In genomic region chr1:59215766-59216291, GRCh38 we compare ENCODE assay signal across 29 cellular contexts.
DNase-seq lines count a peak whose midpoint lies in the region; ATAC-seq and TF ChIP-seq lines count a peak whose summit lies in the region.
"Had no signal": no experiment of that assay in that cellular context is flagged by ENCODE, and none has a peak within 500 bp of the region (broad histone marks: within the 10 kb centered on the region; RNA-seq: fewer than 3 reads in every experiment).

No MANE protein-coding gene starts in this region.

- CTCF ChIA-PET in PC-3 (lab: Charles Lee) = no interaction called here

- H3K9me3 ChIP-seq in H9 (ENCODE audit: control insufficient read depth, low read depth, low read length) = no peaks in the 10 kb centered on the region
- no peaks in the 10 kb centered on the region for H3K9me3 ChIP-seq in PC-3 (ENCODE audit: low read length)
- H3K9me3 ChIP-seq in psoas muscle = no peaks in the 10 kb centered on the region
- H3K9me3 ChIP-seq: esophagus muscularis mucosa had no signal

- no peak overlapping the region for H3T11ph ChIP-seq in H9 (ENCODE audit: low read length)

- H3K9me3 Mint-ChIP-seq in H9 = peaks cover 12 to 14% of the 10 kb centered on the region in 2 experiments

- H3K56ac ChIP-seq in H9 (ENCODE audit: insufficient read length, low read depth, low read length) = no peak overlapping the region

- H3K79me1 ChIP-seq in H9 (ENCODE audit: insufficient read depth, low read depth, low read length, poor library complexity, severe bottlenecking) = no peaks in the 10 kb centered on the region

- no peaks in the 10 kb centered on the region; the same call in 1 of the 2 replicates for H3K27me3 Mint-ChIP-seq in H9 (ENCODE audit: low read depth)
- H3K27me3 Mint-ChIP-seq: type B pancreatic cell had no signal

- H2BK12ac ChIP-seq in H9 (ENCODE audit: insufficient read length, low read depth, low read length) = no peak overlapping the region

- no peak overlapping the region for H3K4me2 ChIP-seq in H9 (ENCODE audit: insufficient read depth, insufficient read length, low read length)
- peak overlapping the region; percentile 5; the same call in 1 of the 2 replicates for H3K4me2 ChIP-seq in PC-3 (ENCODE audit: low read length)
- H3K4me2 ChIP-seq: neural progenitor cell had no signal

- H3K27ac Mint-ChIP-seq in H9 = peak overlapping the region in 1 of 3 experiments; percentile 43; a peak in 1 of 7 replicates
- H3K27ac Mint-ChIP-seq: dendritic cell treated with granulocyte-macrophage colony-stimulating factor and Interleukin-4, amounts not matched to agents 40 ng/mL and 50 ng/mL, for 4 days; HFFc6; neural progenitor cell had no signal

- no peaks in the 10 kb centered on the region for H3K23me2 ChIP-seq in H9 (ENCODE audit: insufficient read length, low read depth, low read length, poor library complexity, severe bottlenecking)

- no peak overlapping the region for H4K5ac ChIP-seq in H9 (ENCODE audit: insufficient read length, low read depth, low read length)

- no peak overlapping the region for H2AK5ac ChIP-seq in H9 (ENCODE audit: insufficient read length, low read length)

- no peak overlapping the region for H2BK5ac ChIP-seq in H9 (ENCODE audit: insufficient read length, low read length)

- intact Hi-C loops in PC-3 (cut with micrococcal nuclease) (no loop called here), psoas muscle (cut with DNase I) (no loop called here)

- H4K8ac ChIP-seq in H9 (replicated peaks; ENCODE audit: insufficient read length, low read depth, low read length) = no peak overlapping the region

- no peak overlapping the region for H2AFZ ChIP-seq in H9 (ENCODE audit: low read length)
- H2AFZ ChIP-seq in PC-3 (ENCODE audit: low read length) = no peak overlapping the region
- H2AFZ ChIP-seq: neural progenitor cell, parathyroid adenoma had no signal

- H3K4me1 Mint-ChIP-seq in H9 = peaks cover 2 to 6% of the 10 kb centered on the region in 2 experiments; a peak in 3 of 4 replicates
- H3K4me1 Mint-ChIP-seq: neural progenitor cell had no signal

- H3F3A ChIP-seq in PC-3 (ENCODE audit: low read length, unreplicated experiment) = no peaks in the 10 kb centered on the region

- H4K20me1 ChIP-seq in H9 (ENCODE audit: control insufficient read depth, insufficient read depth, insufficient read length) = no peaks in the 10 kb centered on the region
- no peaks in the 10 kb centered on the region for H4K20me1 ChIP-seq in PC-3 (ENCODE audit: low read length)

- H3K27me3 ChIP-seq in H9 (ENCODE audit: insufficient read depth, low read length) (no peaks in the 10 kb centered on the region), PC-3 (ENCODE audit: low read length) (no peaks in the 10 kb centered on the region), psoas muscle (ENCODE audit: insufficient read depth in 3 of 3, low read length in 2 of 3) (no peaks in the 10 kb centered on the region)
- H3K27me3 ChIP-seq: esophagus muscularis mucosa, neural progenitor cell had no signal

- H3K4me3 ChIP-seq in PC-3 (ENCODE audit: low read length) = no peak overlapping the region
- no peak overlapping the region for H3K4me3 ChIP-seq in psoas muscle
- H3K4me3 ChIP-seq: esophagus muscularis mucosa, neural progenitor cell had no signal

- H3K9ac ChIP-seq in H9 (ENCODE audit: extremely low read depth, insufficient read length, low read length) = no peak overlapping the region
- no peak overlapping the region for H3K9ac ChIP-seq in PC-3 (ENCODE audit: low read length)
- H3K9ac ChIP-seq: KMS-11, neural progenitor cell, parathyroid adenoma had no signal

- no peak overlapping the region for H3K4ac ChIP-seq in H9 (ENCODE audit: low read depth, low read length)

- no peak overlapping the region for H4K91ac ChIP-seq in H9 (ENCODE audit: insufficient read length, low read depth, low read length)

- no peaks in the 10 kb centered on the region for H3K4me1 ChIP-seq in H9 (ENCODE audit: insufficient read depth, low read length)
- peaks cover 17% of the 10 kb centered on the region for H3K4me1 ChIP-seq in PC-3 (ENCODE audit: insufficient read depth, low read length)
- H3K4me1 ChIP-seq in psoas muscle = peaks cover 5% of the 10 kb centered on the region
- H3K4me1 ChIP-seq: esophagus muscularis mucosa, neural progenitor cell, parathyroid adenoma had no signal

- no peak overlapping the region for H3K23ac ChIP-seq in H9 (ENCODE audit: insufficient read length, low read depth, low read length)

- no peaks in the 10 kb centered on the region for H3K36me3 ChIP-seq in PC-3 (ENCODE audit: low read depth, low read length)
- no peaks in the 10 kb centered on the region for H3K36me3 ChIP-seq in psoas muscle (ENCODE audit: insufficient read depth in 1 of 2, low read depth in 1 of 2)
- H3K36me3 ChIP-seq: esophagus muscularis mucosa, neural progenitor cell had no signal

- BruUV-seq in PC-3 (replicated peaks; lab: Mats Ljungman, UMichigan) = no TSS peak

- no peak overlapping the region for H2BK20ac ChIP-seq in H9 (ENCODE audit: low read depth, low read length, poor library complexity, severe bottlenecking)

- H3K4me3 Mint-ChIP-seq in H9 = no peak overlapping the region
- H3K4me3 Mint-ChIP-seq: activated T-cell treated with anti-CD3 and anti-CD28 coated beads, Interleukin-2, amount 50 U/mL, for 72 hours; dendritic cell treated with granulocyte-macrophage colony-stimulating factor and Interleukin-4, amounts not matched to agents 40 ng/mL and 50 ng/mL, for 4 days; HFFc6; neural progenitor cell; type B pancreatic cell had no signal

- H3K14ac ChIP-seq in H9 (ENCODE audit: insufficient read depth, low read length) = 0 out of 2 replicates have a peak overlapping the region, but pooled peaks have one; percentile 35

- H3K79me2 ChIP-seq in H9 (ENCODE audit: insufficient read depth, low read length) (no peaks in the 10 kb centered on the region), PC-3 (ENCODE audit: low read length) (no peaks in the 10 kb centered on the region)
- H3K79me2 ChIP-seq: parathyroid adenoma had no signal

- H3K36me3 Mint-ChIP-seq in H9 (ENCODE audit: insufficient read depth in 1 of 3, low read depth in 3 of 3) = peaks cover 6 to 17% (median 9%) of the 10 kb centered on the region in 3 experiments
- H3K36me3 Mint-ChIP-seq: neural progenitor cell had no signal

- H2BK15ac ChIP-seq in H9 (ENCODE audit: low read depth, low read length) = no peak overlapping the region

- H3K27ac ChIP-seq in H9 (ENCODE audit: insufficient read length, low read depth, low read length) (no peak overlapping the region), PC-3 (ENCODE audit: low read length) (no peak overlapping the region), psoas muscle (peak overlapping the region; percentile 25)
- H3K27ac ChIP-seq: esophagus muscularis mucosa, KMS-11, neural progenitor cell, parathyroid adenoma had no signal

- no peak for DNase-seq in H9
- peak; percentile 85 for DNase-seq in PC-3
- peak in 1 of 2 donors; percentile 22 for DNase-seq in psoas muscle
- no peak for DNase-seq in CD1c-positive myeloid dendritic cell (ENCODE audit: extremely low spot score)
- DNase-seq: activated CD4-positive, alpha-beta T cell treated with anti-CD3 and anti-CD28 coated beads, Interleukin-2, amount 50 U/mL, for 48 hours; activated CD4-positive, CD25-positive, alpha-beta regulatory T cell treated with anti-CD3 and anti-CD28 coated beads, Interleukin-2, amount 50 U/mL, for 72 hours; activated naive CD4-positive, alpha-beta T cell; activated T-cell treated with anti-CD3 and anti-CD28 coated beads, Interleukin-2, amount 50 U/mL, for 72 hours; DMS153; foreskin fibroblast; HFFc6; hippocampal formation; left colon; NCI-H1436; NCI-H2081; NCI-H69; SHP77 treated with DMSO at 0.1 percent for 48 hours; stimulated activated CD4-positive, alpha-beta T cell treated with anti-CD3 and anti-CD28 coated beads, Interleukin-12 subunit alpha, Interleukin-12 subunit beta, amount 100 ng/mL, for 4 hours; stimulated activated CD4-positive, alpha-beta T cell treated with anti-CD3 and anti-CD28 coated beads, Interleukin-4, amount 100 ng/mL, for 1 hour had no signal

- H2BK120ac ChIP-seq in H9 (ENCODE audit: low read depth, low read length, poor library complexity, severe bottlenecking) = no peak overlapping the region

- POLR2A ChIA-PET in PC-3 (lab: Charles Lee; ENCODE audit: unreplicated experiment) = interaction anchor here (0.6 kb wide), 1 partner anchor 29 kb away, joined by 4 read pairs; no protein-coding TSS in a partner anchor

- no peaks in the 10 kb centered on the region for H3K9me2 ChIP-seq in PC-3 (replicated peaks; ENCODE audit: low read length)

- no CpG with 5 or more reads among the region's 6 CpGs for WGBS in H9 (ENCODE audit: extremely low coverage, insufficient read length, low lambda C conversion rate)
- WGBS in psoas muscle, 3 donors = 71 to 91% (median 77%) methylated on average over 6 of the region's 6 CpGs

- H3K18ac ChIP-seq in H9 (ENCODE audit: insufficient read length, low read depth, low read length) = no peak overlapping the region

- no peak for TF ChIP-seq CTCF in H9 (conservative IDR thresholded peaks at IDR 0.05)
- TF ChIP-seq CTCF in PC-3 (conservative IDR thresholded peaks at IDR 0.05; ENCODE audit: low read depth, low read length) = peak; percentile 29
- no peak for TF ChIP-seq CTCF in psoas muscle (IDR thresholded peaks at IDR 0.05)

- ATAC-seq in PC-3 = peak; percentile 79
- ATAC-seq in esophagus mucosa = peak; percentile 98
- ATAC-seq in psoas muscle = peak; percentile 83 to 97 (median 96)
- ATAC-seq in HG03135 (IDR thresholded peaks at IDR 0.05; ENCODE audit: unreplicated experiment) = no peak
- no peak for ATAC-seq in GM19351 (IDR thresholded peaks at IDR 0.05; ENCODE audit: unreplicated experiment)
- ATAC-seq in HG03520 (IDR thresholded peaks at IDR 0.05; ENCODE audit: unreplicated experiment) = no peak
- ATAC-seq: activated T-cell treated with anti-CD3 and anti-CD28 coated beads, Interleukin-2, amount 50 U/mL, for 72 hours; left colon had no signal

Comparison
In these comparisons a context has a peak if more than half of its experiments do, and no peak if none do; other contexts are left out.
1. ATAC-seq: peak in PC-3 (single experiment), esophagus mucosa (single experiment) and psoas muscle (4 of 4); none in HG03135 (single experiment), GM19351 (single experiment) and HG03520 (single experiment).